ENCODE assay signal across 15 cellular contexts in the genomic region with DNA sequence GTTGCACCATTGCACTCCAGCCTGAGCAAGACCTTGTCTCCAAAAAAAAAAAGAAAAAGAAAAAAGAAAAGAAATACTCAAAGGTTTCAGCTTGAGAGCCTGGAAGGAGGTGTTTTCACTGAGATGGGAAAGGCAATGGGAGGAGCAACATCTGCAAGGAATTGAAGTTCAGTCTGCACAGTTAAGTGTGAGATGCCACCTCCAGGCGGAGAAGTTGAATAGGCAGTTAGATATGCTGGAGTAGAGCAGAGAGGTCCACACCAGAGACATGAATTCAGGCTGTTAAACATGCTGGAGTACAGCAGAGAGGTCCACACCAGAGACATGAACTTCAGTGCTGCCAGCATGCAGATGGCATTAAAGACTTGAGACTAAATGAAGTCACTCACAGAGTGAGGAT. TPM values are rescaled to one million over a fixed set of nuclear protein-coding genes. Genes with fewer than 3 reads are reported as not detected.
DNase-seq lines count a peak whose midpoint lies in the region; FAIRE-seq and TF ChIP-seq lines count a peak whose summit lies in the region.
"Had no signal": no experiment of that assay in that cellular context is flagged by ENCODE, and none has a peak within 500 bp of the region (broad histone marks: within the 10 kb centered on the region; RNA-seq: fewer than 3 reads in every experiment).

No MANE protein-coding gene starts in this region.

- H3K36me3 Mint-ChIP-seq in CD14-positive monocyte = no peaks in the 10 kb centered on the region

- no peak overlapping the region for H3K4me3 Mint-ChIP-seq in CD14-positive monocyte
- H3K4me3 Mint-ChIP-seq: nephron progenitor cell had no signal

- peaks cover 0 to 2% (median 0%) of the 10 kb centered on the region in 7 donors for H3K9me3 Mint-ChIP-seq in CD14-positive monocyte

- in situ Hi-C loops in GM13976 (cut with MboI; ENCODE audit: low sequenced_read_pairs, unreplicated experiment) = no loop called here

- peak; percentile 81 for FAIRE-seq in TTC549 (lab: Jason Lieb, UNC)

- H3K27me3 Mint-ChIP-seq in CD14-positive monocyte (ENCODE audit: low read depth in 3 of 3) = peaks cover 0 to 3% (median 2%) of the 10 kb centered on the region in 3 donors

- H3K4me1 Mint-ChIP-seq in CD14-positive monocyte = peaks cover 9% of the 10 kb centered on the region

- intact Hi-C loops in CD14-positive monocyte (cut with micrococcal nuclease) = no loop called here

- TF ChIP-seq CTCF in CD14-positive monocyte (IDR thresholded peaks at IDR 0.05) = no peak
- no peak for TF ChIP-seq CTCF in GM13976 (IDR thresholded peaks at IDR 0.05; ENCODE audit: borderline replicate concordance, control extremely low read depth, extremely low read depth, insufficient read depth, missing control alignments)

- H3K27ac Mint-ChIP-seq in CD14-positive monocyte = peak overlapping the region in 1 of 7 donors; percentile 22
- H3K27ac Mint-ChIP-seq: nephron progenitor cell had no signal

- DNase-seq in NCI-H146 (lab: John Stamatoyannopoulos, UW) = peak; percentile 9
- no peak for DNase-seq in NCI-H146 treated with DMSO at 0.1 percent for 48 hours (lab: John Stamatoyannopoulos, UW; ENCODE audit: unreplicated experiment)
- DNase-seq in HuH-7.5 (ENCODE audit: low spot score) = peak; percentile 23
- DNase-seq in left kidney (ENCODE audit: low read depth, low spot score) = peak; percentile 34
- DNase-seq in CD14-positive monocyte (ENCODE audit: low spot score) = no peak
- no peak for DNase-seq in GM13976 (ENCODE audit: low spot score)
- no peak for DNase-seq in NCI-H1105 (lab: John Stamatoyannopoulos, UW)
- DNase-seq: activated CD4-positive, CD25-positive, alpha-beta regulatory T cell; activated T-cell treated with anti-CD3 and anti-CD28 coated beads, Interleukin-2, amount 50 U/mL, for 1 hour; aorta; heart left ventricle; NCI-H1930; nephron progenitor cell; tibial artery had no signal

RNA-seq across cellular contexts. Expression of a gene that starts 41.4 kb away (rescaled TPM):
- polyA plus RNA-seq in CD14-positive monocyte = 1 to 10 TPM; 3.0 to 3.3 TPM

Comparison
In these comparisons a context has a peak if more than half of its experiments do, and no peak if none do; other contexts are left out.
1. DNase-seq: peak in NCI-H146 (single experiment), HuH-7.5 (single experiment) and left kidney (single experiment); none in NCI-H146 treated with DMSO at 0.1 percent for 48 hours (single experiment), CD14-positive monocyte (single experiment), GM13976 (single experiment) and NCI-H1105 (single experiment).